In the genomic region with DNA sequence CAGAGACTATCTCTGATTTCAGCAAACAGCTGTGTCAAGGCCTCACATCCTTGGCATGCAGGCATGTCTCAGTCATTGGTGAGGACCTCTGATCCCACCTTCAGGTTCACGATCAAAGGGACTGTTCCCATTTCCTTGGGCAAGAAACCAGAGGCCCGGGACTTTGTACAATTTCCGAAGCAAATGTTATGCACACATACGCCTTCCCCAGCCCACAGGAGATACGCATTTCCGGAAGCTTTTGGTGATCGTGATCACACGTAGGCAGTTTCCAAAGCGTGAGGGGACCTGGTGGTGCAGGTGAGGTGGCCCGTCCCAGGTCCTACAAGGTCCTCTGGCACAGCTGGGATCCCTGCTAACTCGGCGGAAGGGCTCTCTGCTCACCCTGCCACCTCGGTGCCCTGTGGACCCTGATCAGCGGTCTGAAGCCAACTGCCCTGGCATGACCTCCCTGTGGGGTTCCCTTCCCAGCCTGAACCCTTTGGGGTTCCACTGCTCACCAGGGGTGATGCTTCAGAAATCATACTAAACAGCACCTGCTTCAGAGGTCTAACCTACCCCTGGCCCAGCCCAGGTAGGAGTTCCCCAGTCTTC, we compare ENCODE assay signal across 22 cellular contexts.
"Had no signal": no experiment of that assay in that cellular context is flagged by ENCODE, and none has a peak within 500 bp of the region (broad histone marks: within the 10 kb centered on the region; RNA-seq: fewer than 3 reads in every experiment).

No MANE protein-coding gene starts in this region.

- H3K9me3 Mint-ChIP-seq: endodermal cell; neural crest cell; stimulated activated effector memory CD8-positive, alpha-beta T cell treated with anti-CD3 and anti-CD28 coated beads, Interleukin-12 subunit alpha, Interleukin-12 subunit beta, amount 100 ng/mL, for 72 hours had no signal

- H3K36me3 ChIP-seq: pancreas, suprapubic skin, thyroid gland, upper lobe of left lung, uterus had no signal

- H3K4me3 ChIP-seq: coronary artery, pancreas, suprapubic skin, thyroid gland, upper lobe of left lung, uterus had no signal

- H3K27me3 ChIP-seq: foreskin keratinocyte, pancreas, suprapubic skin, thyroid gland, upper lobe of left lung, uterus had no signal

- FAIRE-seq: endothelial cell of umbilical vein, pancreas had no signal

- H3K27ac ChIP-seq: coronary artery, foreskin keratinocyte, pancreas, suprapubic skin, thyroid gland, upper lobe of left lung, uterus had no signal

- ATAC-seq: left colon; naive thymus-derived CD4-positive, alpha-beta T cell; pancreas; right cardiac atrium; stimulated activated naive CD8-positive, alpha-beta T cell treated with anti-CD3 and anti-CD28 coated beads, Interleukin-15, Interleukin-2, amounts not matched to agents 100 U/mL and 50 U/mL, for 24 hours had no signal

- H3K4me3 Mint-ChIP-seq: endodermal cell; naive thymus-derived CD4-positive, alpha-beta T cell; neural crest cell; stimulated activated effector memory CD8-positive, alpha-beta T cell treated with anti-CD3 and anti-CD28 coated beads, Interleukin-12 subunit alpha, Interleukin-12 subunit beta, amount 100 ng/mL, for 72 hours had no signal

- H3K9me3 ChIP-seq: pancreas, suprapubic skin, thyroid gland, upper lobe of left lung, uterus had no signal

- H3K36me3 Mint-ChIP-seq: stimulated activated effector memory CD8-positive, alpha-beta T cell treated with anti-CD3 and anti-CD28 coated beads, Interleukin-12 subunit alpha, Interleukin-12 subunit beta, amount 100 ng/mL, for 72 hours had no signal

- H3K4me1 ChIP-seq: pancreas, upper lobe of left lung, uterus had no signal

- H3K27ac Mint-ChIP-seq: endodermal cell; naive thymus-derived CD4-positive, alpha-beta T cell; progenitor cell of endocrine pancreas; stimulated activated effector memory CD8-positive, alpha-beta T cell treated with anti-CD3 and anti-CD28 coated beads, Interleukin-12 subunit alpha, Interleukin-12 subunit beta, amount 100 ng/mL, for 72 hours had no signal

- H3K4me1 Mint-ChIP-seq: endodermal cell; naive thymus-derived CD4-positive, alpha-beta T cell; stimulated activated effector memory CD8-positive, alpha-beta T cell treated with anti-CD3 and anti-CD28 coated beads, Interleukin-12 subunit alpha, Interleukin-12 subunit beta, amount 100 ng/mL, for 72 hours had no signal

- DNase-seq: effector CD4-positive, alpha-beta T cell; endodermal cell; erythroblast; head of caudate nucleus; hippocampal formation; left colon; naive thymus-derived CD4-positive, alpha-beta T cell; pancreas; right cardiac atrium; stimulated activated CD4-positive, alpha-beta T cell treated with anti-CD3 and anti-CD28 coated beads, Interleukin-4, amount 100 ng/mL, for 1 hour; stimulated activated CD8-positive, alpha-beta memory T cell treated with anti-CD3 and anti-CD28 coated beads, Interleukin-4, amount 100 ng/mL, for 48 hours; stimulated activated naive CD8-positive, alpha-beta T cell treated with anti-CD3 and anti-CD28 coated beads, Interleukin-15, Interleukin-2, amounts not matched to agents 100 U/mL and 50 U/mL, for 24 hours; thyroid gland; upper lobe of left lung; uterus had no signal
